ENCODE assay signal across 19 cellular contexts in genomic region chr6:95802978-95803377, GRCh38.
"Had no signal": no experiment of that assay in that cellular context is flagged by ENCODE, and none has a peak within 500 bp of the region (broad histone marks: within the 10 kb centered on the region; RNA-seq: fewer than 3 reads in every experiment).

No MANE protein-coding gene starts in this region.

- H3K27me3 ChIP-seq: foreskin keratinocyte, right lobe of liver, thyroid gland had no signal

- H2AFZ ChIP-seq: parathyroid adenoma had no signal

- ATAC-seq: activated T-cell treated with anti-CD3 and anti-CD28 coated beads, Interleukin-2, amount 50 U/mL, for 4 hours; foreskin keratinocyte; left colon; right lobe of liver had no signal

- H3K36me3 ChIP-seq: right lobe of liver, thyroid gland had no signal

- H3K9ac ChIP-seq: parathyroid adenoma had no signal

- DNase-seq: activated CD4-positive, alpha-beta T cell treated with anti-CD3 and anti-CD28 coated beads for 4 hours; activated CD4-positive, alpha-beta T cell treated with anti-CD3 and anti-CD28 coated beads, Interleukin-2, amount 50 U/mL, for 48 hours; activated CD4-positive, CD25-positive, alpha-beta regulatory T cell; activated CD8-positive, alpha-beta memory T cell treated with anti-CD3 and anti-CD28 coated beads, Interleukin-2, amount 50 U/mL, for 48 hours; activated naive CD4-positive, alpha-beta T cell treated with Interleukin-2 at 50 U/mL for 16 hours; activated naive CD8-positive, alpha-beta T cell treated with anti-CD3 and anti-CD28 coated beads for 36 hours; activated T-cell treated with anti-CD3 and anti-CD28 coated beads, Interleukin-2, amount 50 U/mL, for 4 hours; central memory CD4-positive, alpha-beta T cell; dermis blood vessel endothelial cell; effector CD8-positive, alpha-beta T cell; foreskin keratinocyte; left colon; nucleus accumbens; right lobe of liver; stimulated activated CD4-positive, alpha-beta T cell treated with anti-CD3 and anti-CD28 coated beads, Interleukin-1b, Interleukin-23, amount 100 ng/mL, for 48 hours; substantia nigra; thyroid gland had no signal

- H3K9me3 ChIP-seq: right lobe of liver, thyroid gland had no signal

- H3K4me3 ChIP-seq: right lobe of liver, skin epidermis, thyroid gland had no signal

- H3K27ac ChIP-seq: foreskin keratinocyte, parathyroid adenoma, right lobe of liver, skin epidermis, thyroid gland had no signal

- H3K4me1 ChIP-seq: foreskin keratinocyte, parathyroid adenoma, thyroid gland had no signal
